In genomic region chr5:132751444-132751843, GRCh38 we compare ENCODE assay signal across 1 cellular context.
A peak's percentile ranks its signal among the peaks of the same experiment; 100 is the strongest.
TF ChIP-seq lines count a peak whose summit lies in the region.

No MANE protein-coding gene starts in this region.

TF ChIP-seq in HEK293, 187 proteins besides CTCF, POLR2A, EP300 and RAD21 (continued from another document):
- TF ChIP-seq, protein P1, sequence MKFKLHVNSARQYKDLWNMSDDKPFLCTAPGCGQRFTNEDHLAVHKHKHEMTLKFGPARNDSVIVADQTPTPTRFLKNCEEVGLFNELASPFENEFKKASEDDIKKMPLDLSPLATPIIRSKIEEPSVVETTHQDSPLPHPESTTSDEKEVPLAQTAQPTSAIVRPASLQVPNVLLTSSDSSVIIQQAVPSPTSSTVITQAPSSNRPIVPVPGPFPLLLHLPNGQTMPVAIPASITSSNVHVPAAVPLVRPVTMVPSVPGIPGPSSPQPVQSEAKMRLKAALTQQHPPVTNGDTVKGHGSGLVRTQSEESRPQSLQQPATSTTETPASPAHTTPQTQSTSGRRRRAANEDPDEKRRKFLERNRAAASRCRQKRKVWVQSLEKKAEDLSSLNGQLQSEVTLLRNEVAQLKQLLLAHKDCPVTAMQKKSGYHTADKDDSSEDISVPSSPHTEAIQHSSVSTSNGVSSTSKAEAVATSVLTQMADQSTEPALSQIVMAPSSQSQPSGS (tag by site-specific recombination; IDR thresholded peaks at IDR 0.05; ENCODE audit: low read depth), result peak; percentile 38; the same call in 1 of the 2 replicates
- no peak for TF ChIP-seq ZNF23 (tag by site-specific recombination; IDR thresholded peaks at IDR 0.05; ENCODE audit: borderline replicate concordance)
- TF ChIP-seq, protein P2, sequence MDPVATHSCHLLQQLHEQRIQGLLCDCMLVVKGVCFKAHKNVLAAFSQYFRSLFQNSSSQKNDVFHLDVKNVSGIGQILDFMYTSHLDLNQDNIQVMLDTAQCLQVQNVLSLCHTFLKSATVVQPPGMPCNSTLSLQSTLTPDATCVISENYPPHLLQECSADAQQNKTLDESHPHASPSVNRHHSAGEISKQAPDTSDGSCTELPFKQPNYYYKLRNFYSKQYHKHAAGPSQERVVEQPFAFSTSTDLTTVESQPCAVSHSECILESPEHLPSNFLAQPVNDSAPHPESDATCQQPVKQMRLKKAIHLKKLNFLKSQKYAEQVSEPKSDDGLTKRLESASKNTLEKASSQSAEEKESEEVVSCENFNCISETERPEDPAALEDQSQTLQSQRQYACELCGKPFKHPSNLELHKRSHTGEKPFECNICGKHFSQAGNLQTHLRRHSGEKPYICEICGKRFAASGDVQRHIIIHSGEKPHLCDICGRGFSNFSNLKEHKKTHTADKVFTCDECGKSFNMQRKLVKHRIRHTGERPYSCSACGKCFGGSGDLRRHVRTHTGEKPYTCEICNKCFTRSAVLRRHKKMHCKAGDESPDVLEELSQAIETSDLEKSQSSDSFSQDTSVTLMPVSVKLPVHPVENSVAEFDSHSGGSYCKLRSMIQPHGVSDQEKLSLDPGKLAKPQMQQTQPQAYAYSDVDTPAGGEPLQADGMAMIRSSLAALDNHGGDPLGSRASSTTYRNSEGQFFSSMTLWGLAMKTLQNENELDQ (tag by site-specific recombination; IDR thresholded peaks at IDR 0.05; ENCODE audit: low read depth), result no peak
TF ChIP-seq in HEK293: peak in this region for 2.
